Comparison of ENCODE assay signal across 8 cellular contexts in genomic region chr3:52056521-52056967, GRCh38. TPM values are rescaled to one million over a fixed set of nuclear protein-coding genes. Genes with fewer than 3 reads are reported as not detected.
DNase-seq lines count a peak whose midpoint lies in the region; FAIRE-seq and TF ChIP-seq lines count a peak whose summit lies in the region.

Gene DUSP7 (minus strand): TSS chr3:52056571. CDS start chr3:52056366, 205 bp downstream.

- peak within 1 kb of the TSS; percentile 77 for H3K27ac ChIP-seq in WERI-Rb-1
- H3K27ac ChIP-seq in keratinocyte (ENCODE audit: control insufficient read depth, insufficient read depth, low read length), result peak within 1 kb of the TSS; percentile 99

- dilution Hi-C loops in keratinocyte (cut with MboI; ENCODE audit: extremely low pct_ligation_motif_present, low sequenced_read_pairs), result no loop called here

- peak within 1 kb of the TSS; percentile 99 for H3K9ac ChIP-seq in keratinocyte (ENCODE audit: control insufficient read depth, extremely low read depth, insufficient read depth, low read length)

- H3K79me2 ChIP-seq in keratinocyte (ENCODE audit: control insufficient read depth, insufficient read depth, low read length), result peaks cover 50% of the 10 kb centered on the region

- H4K20me1 ChIP-seq in keratinocyte (ENCODE audit: control insufficient read depth, extremely low read depth, insufficient read depth, low read length), result no peaks in the 10 kb centered on the region

- TF ChIP-seq CTCF in WERI-Rb-1 (IDR thresholded peaks at IDR 0.05; ENCODE audit: low read depth, low read length) (no peak), bronchial epithelial cell (IDR thresholded peaks at IDR 0.05; ENCODE audit: insufficient read depth, low read length, severe bottlenecking) (no peak), keratinocyte (optimal IDR thresholded peaks at IDR 0.05 in 1 of 3, IDR thresholded peaks at IDR 0.05 in 1 of 3, conservative IDR thresholded peaks at IDR 0.05 in 1 of 3; ENCODE audit: extremely low read depth in 1 of 3, insufficient read depth in 2 of 3, low read length in 3 of 3) (no peak)

- peak within 1 kb of the TSS; percentile 74 for H3K4me3 ChIP-seq in HAP-1
- peak within 1 kb of the TSS; percentile 73 for H3K4me3 ChIP-seq in WERI-Rb-1 (ENCODE audit: low read depth, low read length)
- peak within 1 kb of the TSS; percentile 90 for H3K4me3 ChIP-seq in bronchial epithelial cell (ENCODE audit: low read depth, low read length)
- H3K4me3 ChIP-seq in keratinocyte (ENCODE audit: control insufficient read depth in 2 of 3, extremely low read depth in 1 of 3, insufficient read depth in 2 of 3, low read depth in 1 of 3, low read length in 3 of 3), result peak within 1 kb of the TSS; percentile 90 to 97 (median 95)

- no peaks in the 10 kb centered on the region for H3K27me3 ChIP-seq in HAP-1 (ENCODE audit: low read depth)
- no peaks in the 10 kb centered on the region for H3K27me3 ChIP-seq in WERI-Rb-1 (ENCODE audit: insufficient read depth, low read depth, severe bottlenecking)
- H3K27me3 ChIP-seq in bronchial epithelial cell (ENCODE audit: control insufficient read depth, insufficient read depth, low read length), result no peaks in the 10 kb centered on the region
- H3K27me3 ChIP-seq in keratinocyte (ENCODE audit: control insufficient read depth, extremely low read depth, insufficient read depth, low read length), result no peaks in the 10 kb centered on the region

- in situ Hi-C loops in HAP-1 (cut with MboI; ENCODE audit: low sequenced_read_pairs), result no loop called here

- H3K9me3 ChIP-seq in HAP-1 (no peaks in the 10 kb centered on the region), WERI-Rb-1 (ENCODE audit: severe bottlenecking) (no peaks in the 10 kb centered on the region), keratinocyte (ENCODE audit: control insufficient read depth, low read depth, low read length) (no peaks in the 10 kb centered on the region)

- FAIRE-seq in bronchial epithelial cell (lab: Jason Lieb, UNC), result no peak
- FAIRE-seq in keratinocyte (lab: Jason Lieb, UNC), result no peak

- H2AFZ ChIP-seq in keratinocyte (ENCODE audit: control insufficient read depth, low read length), result peak within 1 kb of the TSS; percentile 43

- H3K4me2 ChIP-seq in keratinocyte (ENCODE audit: control insufficient read depth, extremely low read depth, insufficient read depth, low read depth, low read length), result peak within 1 kb of the TSS; percentile 96

- DNase-seq in GF-D8 (lab: John Stamatoyannopoulos, UW) (peak; percentile 21), HAP-1 (ENCODE audit: low spot score in 2 of 2) (peak; percentile 63 to 82), NCI-H1092 treated with DMSO at 0.1 percent for 48 hours (lab: John Stamatoyannopoulos, UW) (peak; percentile 42), WERI-Rb-1 (peak; percentile 65), bronchial epithelial cell (ENCODE audit: low read depth) (no peak), keratinocyte (ENCODE audit: low read depth, low spot score) (no peak), cerebellar nuclear complex (lab: John Stamatoyannopoulos, UW) (no peak)
- peak; percentile 73 for DNase-seq in stimulated activated CD4-positive, alpha-beta T cell treated with anti-CD3 and anti-CD28 coated beads, Interleukin-12 subunit alpha, Interleukin-12 subunit beta, amount 100 ng/mL, for 4 hours

- peaks cover 2% of the 10 kb centered on the region for H3K9me1 ChIP-seq in keratinocyte (ENCODE audit: control insufficient read depth, extremely low read depth, insufficient read depth, low read length)

- peaks cover 12% of the 10 kb centered on the region for H3K4me1 ChIP-seq in HAP-1
- H3K4me1 ChIP-seq in keratinocyte (ENCODE audit: control insufficient read depth, extremely low read depth, insufficient read depth, low read length), result peaks cover 58% of the 10 kb centered on the region

- peaks cover 33% of the 10 kb centered on the region for H3K36me3 ChIP-seq in HAP-1 (replicated peaks)
- peaks cover 31% of the 10 kb centered on the region for H3K36me3 ChIP-seq in WERI-Rb-1
- peaks cover 24% of the 10 kb centered on the region for H3K36me3 ChIP-seq in bronchial epithelial cell (ENCODE audit: control insufficient read depth, insufficient read depth, low read length)
- H3K36me3 ChIP-seq in keratinocyte (ENCODE audit: control insufficient read depth in 2 of 2, extremely low read depth in 1 of 2, insufficient read depth in 2 of 2, low read length in 2 of 2), result peaks cover 26 to 28% of the 10 kb centered on the region in 2 experiments

RNA-seq across cellular contexts. Expression of gene DUSP7, which starts in this region (rescaled TPM):
- 38.2 and 42.4 TPM in 2 replicates for total RNA-seq in bronchial epithelial cell
- polyA plus RNA-seq in keratinocyte, result 103 to 172 TPM (median 121 TPM) in 3 replicates
- polyA plus RNA-seq in keratinocyte (2011; ENCODE audit: low read depth), result 36.1 TPM
- 119 and 152 TPM in 2 replicates for polyA plus RNA-seq in keratinocyte (2011; cell fraction: cytosol; rRNA removed)
- 143 and 170 TPM in 2 replicates for polyA plus RNA-seq in keratinocyte (2011; cell fraction: nucleus; rRNA removed)
- 84.5 and 106 TPM in 2 replicates for polyA plus RNA-seq in keratinocyte (2012; ENCODE audit: low replicate concordance)
- 280 to 386 TPM (median 351 TPM) in 3 replicates for polyA minus RNA-seq in keratinocyte
- polyA minus RNA-seq in keratinocyte (2011; cell fraction: cytosol; rRNA and poly(A)+ RNA removed), result 419 TPM
- polyA minus RNA-seq in keratinocyte (2011; cell fraction: nucleus; rRNA and poly(A)+ RNA removed), result 133 and 142 TPM in 2 replicates

Comparison
In these comparisons a context has a peak if more than half of its experiments do, and no peak if none do; other contexts are left out.
1. DNase-seq: peak in GF-D8 (single experiment), HAP-1 (2 of 2), NCI-H1092 treated with DMSO at 0.1 percent for 48 hours (single experiment), WERI-Rb-1 (single experiment) and stimulated activated CD4-positive, alpha-beta T cell treated with anti-CD3 and anti-CD28 coated beads, Interleukin-12 subunit alpha, Interleukin-12 subunit beta, amount 100 ng/mL, for 4 hours (single experiment); none in bronchial epithelial cell (single experiment), keratinocyte (single experiment) and cerebellar nuclear complex (0 of 2).
2. Peak in every context shown above with its lines, with median percentiles within 50 percentile points of each other: H3K4me3 ChIP-seq.